ENCODE assay signal across 1 cellular context in genomic region chr7:149707448-149707886, GRCh38.
TF ChIP-seq lines count a peak whose summit lies in the region.

No MANE protein-coding gene starts in this region.

TF ChIP-seq in H1, 55 proteins besides CTCF, POLR2A, EP300 and RAD21 (continued from another document):
- TF ChIP-seq POLR2AphosphoS5 (IDR thresholded peaks at IDR 0.05; ENCODE audit: low read depth, low read length), result no peak
- no peak for TF ChIP-seq BRCA1 (IDR thresholded peaks at IDR 0.05; ENCODE audit: low read depth, low read length)
- no peak for TF ChIP-seq ATF2 (IDR thresholded peaks at IDR 0.05; ENCODE audit: low read length)
